Comparison of ENCODE assay signal across 22 cellular contexts in genomic region chr15:53746101-53746500, GRCh38. TPM values are rescaled to one million over a fixed set of nuclear protein-coding genes. Genes with fewer than 3 reads are reported as not detected.
"Had no signal": no experiment of that assay in that cellular context is flagged by ENCODE, and none has a peak within 500 bp of the region (broad histone marks: within the 10 kb centered on the region; RNA-seq: fewer than 3 reads in every experiment).

No MANE protein-coding gene starts in this region.

- DNase-seq: activated CD4-positive, CD25-positive, alpha-beta regulatory T cell treated with anti-CD3 and anti-CD28 coated beads, Interleukin-2, amount 50 U/mL, for 72 hours; activated naive CD4-positive, alpha-beta T cell; activated naive CD8-positive, alpha-beta T cell treated with anti-CD3 and anti-CD28 coated beads, Interleukin-2, amount 10 ng/mL, durations not matched to agents 7 days and 5 days; activated T-cell treated with anti-CD3 and anti-CD28 coated beads for 4 hours; anterior cingulate cortex; brain microvascular endothelial cell; cortex of kidney; effector CD4-positive, alpha-beta T cell; foreskin keratinocyte; glutamatergic neuron; nucleus accumbens; posterior cingulate gyrus; stimulated activated CD4-positive, alpha-beta T cell treated with anti-CD3 and anti-CD28 coated beads, Interleukin-4, amount 100 ng/mL, for 24 hours; stimulated activated naive CD4-positive, alpha-beta T cell; substantia nigra; uterus had no signal

- H3K9me3 ChIP-seq: right atrium auricular region, tibial nerve, uterus had no signal

- ATAC-seq: foreskin keratinocyte had no signal

- H3K4me1 ChIP-seq: foreskin keratinocyte, right atrium auricular region, tibial nerve, uterus had no signal

- H3K4me1 Mint-ChIP-seq: activated naive CD8-positive, alpha-beta T cell treated with anti-CD3 and anti-CD28 coated beads, Interleukin-2, amount 10 ng/mL, durations not matched to agents 7 days and 5 days; nephron had no signal

- H3K36me3 ChIP-seq: brain microvascular endothelial cell, right atrium auricular region, tibial nerve, uterus had no signal

- H3K27me3 ChIP-seq: brain microvascular endothelial cell, foreskin keratinocyte, right atrium auricular region, tibial nerve, uterus had no signal

- H3K27me3 Mint-ChIP-seq: activated naive CD8-positive, alpha-beta T cell treated with anti-CD3 and anti-CD28 coated beads, Interleukin-2, amount 10 ng/mL, durations not matched to agents 7 days and 5 days had no signal

- H3K4me3 Mint-ChIP-seq: activated naive CD8-positive, alpha-beta T cell treated with anti-CD3 and anti-CD28 coated beads, Interleukin-2, amount 10 ng/mL, durations not matched to agents 7 days and 5 days; nephron had no signal

- FAIRE-seq: endothelial cell of umbilical vein had no signal

- H3K4me3 ChIP-seq: right atrium auricular region, skin epidermis, tibial nerve, uterus had no signal

- H3K27ac Mint-ChIP-seq: activated naive CD8-positive, alpha-beta T cell treated with anti-CD3 and anti-CD28 coated beads, Interleukin-2, amount 10 ng/mL, durations not matched to agents 7 days and 5 days had no signal

- H3K27ac ChIP-seq: brain microvascular endothelial cell, foreskin keratinocyte, right atrium auricular region, skin epidermis, tibial nerve, uterus had no signal

- H3K9me3 Mint-ChIP-seq: activated naive CD8-positive, alpha-beta T cell treated with anti-CD3 and anti-CD28 coated beads, Interleukin-2, amount 10 ng/mL, durations not matched to agents 7 days and 5 days had no signal

RNA-seq across cellular contexts. Expression of gene WDR72, which starts 13.4 kb away (rescaled TPM):
- total RNA-seq: activated naive CD8-positive, alpha-beta T cell treated with anti-CD3 and anti-CD28 coated beads, Interleukin-2, amount 10 ng/mL, durations not matched to agents 7 days and 5 days; endothelial cell of umbilical vein; foreskin keratinocyte; mesenteric fat pad; tibial nerve had no signal
